ENCODE assay signal across 8 cellular contexts in genomic region chr20:43457640-43458421, GRCh38. TPM values are rescaled to one million over a fixed set of nuclear protein-coding genes. Genes with fewer than 3 reads are reported as not detected.
A peak's percentile ranks its signal among the peaks of the same experiment; 100 is the strongest.
DNase-seq lines count a peak whose midpoint lies in the region; ATAC-seq and TF ChIP-seq lines count a peak whose summit lies in the region.

Gene SRSF6 (plus strand): TSS chr20:43457896. CDS start chr20:43458034, 138 bp downstream.

- H3K9me3 ChIP-seq in left ventricle myocardium inferior (replicated peaks) (no peaks in the 10 kb centered on the region), psoas muscle (no peaks in the 10 kb centered on the region)

- peaks cover 56% of the 10 kb centered on the region for H3K4me1 ChIP-seq in left ventricle myocardium inferior
- H3K4me1 ChIP-seq in psoas muscle: peaks cover 17% of the 10 kb centered on the region
- no peaks in the 10 kb centered on the region for H3K4me1 ChIP-seq in urinary bladder (ENCODE audit: insufficient read depth)

- peak within 1 kb of the TSS; percentile 98 for H3K27ac Mint-ChIP-seq in T-helper 1 cell treated with Interleukin-12 subunit alpha and Interleukin-12 subunit beta and Interleukin-4 antibody, amounts not matched to agents 30 μg/mL and 1 μg/mL, for 36 hours

- H3K4me3 Mint-ChIP-seq in T-helper 1 cell treated with Interleukin-12 subunit alpha and Interleukin-12 subunit beta and Interleukin-4 antibody, amounts not matched to agents 30 μg/mL and 1 μg/mL, for 36 hours: peak within 1 kb of the TSS; percentile 87

- H3K27ac ChIP-seq in left ventricle myocardium inferior (replicated peaks) (peak within 1 kb of the TSS; percentile 100), psoas muscle (peak within 1 kb of the TSS; percentile 98), urinary bladder (ENCODE audit: low read depth) (peak within 1 kb of the TSS; percentile 100)

- H3K4me3 ChIP-seq in left ventricle myocardium inferior (peak within 1 kb of the TSS; percentile 99), psoas muscle (peak within 1 kb of the TSS; percentile 82), urinary bladder (ENCODE audit: low read depth, low read length) (peak within 1 kb of the TSS; percentile 99)

- no peaks in the 10 kb centered on the region for H3K9me3 Mint-ChIP-seq in T-helper 1 cell treated with Interleukin-12 subunit alpha and Interleukin-12 subunit beta and Interleukin-4 antibody, amounts not matched to agents 30 μg/mL and 1 μg/mL, for 36 hours

- peaks cover 13% of the 10 kb centered on the region for H3K27me3 ChIP-seq in left ventricle myocardium inferior (ENCODE audit: low read depth)
- H3K27me3 ChIP-seq in psoas muscle (ENCODE audit: insufficient read depth in 3 of 3, low read length in 2 of 3): no peaks in the 10 kb centered on the region

- in situ Hi-C loops in GM13977 (cut with MboI; ENCODE audit: low pct_unique_long_range_greater_than_20kb, low sequenced_read_pairs, unreplicated experiment): no loop called here

- peak; percentile 90 for ATAC-seq in HG02798 (IDR thresholded peaks at IDR 0.05; ENCODE audit: poor library complexity, unreplicated experiment)
- peak; percentile 96 to 99 (median 98) for ATAC-seq in psoas muscle

- intact Hi-C loops in left ventricle myocardium inferior (cut with micrococcal nuclease) (no loop called here), psoas muscle (cut with DNase I) (loop anchor here (5.0 to 10.0 kb wide), 2 partner anchors 134 to 627 kb away; partner anchors contain the start of gene IFT52 (in 2 of the 2))

- H3K27me3 Mint-ChIP-seq in T-helper 1 cell treated with Interleukin-12 subunit alpha and Interleukin-12 subunit beta and Interleukin-4 antibody, amounts not matched to agents 30 μg/mL and 1 μg/mL, for 36 hours (ENCODE audit: low read depth): peaks cover 12% of the 10 kb centered on the region

- WGBS in psoas muscle, 3 donors: 0 to 1% (median 0%) methylated on average over 59 to 101 of the region's 101 CpGs
- WGBS in urinary bladder: under 1% methylated on average over 101 of the region's 101 CpGs

- TF ChIP-seq CTCF in GM13977 (IDR thresholded peaks at IDR 0.05; ENCODE audit: extremely low read depth, insufficient read depth, missing control alignments) (no peak), left ventricle myocardium inferior (IDR thresholded peaks at IDR 0.05; ENCODE audit: borderline replicate concordance) (no peak), psoas muscle (IDR thresholded peaks at IDR 0.05) (no peak)

- DNase-seq in GM13977 (ENCODE audit: low spot score): peak; percentile 93
- peak; percentile 95 for DNase-seq in NCI-H1417 treated with DMSO at 0.1 percent for 48 hours (lab: John Stamatoyannopoulos, UW)
- DNase-seq in amniotic stem cell (lab: John Stamatoyannopoulos, UW): peak; percentile 73
- DNase-seq in left ventricle myocardium inferior: peak; percentile 97
- DNase-seq in psoas muscle: peak; percentile 95 to 97

- H3K36me3 ChIP-seq in left ventricle myocardium inferior (peaks cover 40% of the 10 kb centered on the region), psoas muscle (ENCODE audit: insufficient read depth in 1 of 2, low read depth in 1 of 2) (peaks cover 3 to 41% of the 10 kb centered on the region in 2 donors), urinary bladder (ENCODE audit: insufficient read depth) (peaks cover 2% of the 10 kb centered on the region)

- H3K36me3 Mint-ChIP-seq in T-helper 1 cell treated with Interleukin-12 subunit alpha and Interleukin-12 subunit beta and Interleukin-4 antibody, amounts not matched to agents 30 μg/mL and 1 μg/mL, for 36 hours (ENCODE audit: low read depth): peaks cover 33% of the 10 kb centered on the region

- H3K4me1 Mint-ChIP-seq in T-helper 1 cell treated with Interleukin-12 subunit alpha and Interleukin-12 subunit beta and Interleukin-4 antibody, amounts not matched to agents 30 μg/mL and 1 μg/mL, for 36 hours (ENCODE audit: low read depth): peaks cover 20% of the 10 kb centered on the region

RNA-seq across cellular contexts. Expression of gene SRSF6, which starts in this region (rescaled TPM):
- total RNA-seq in left ventricle myocardium inferior (58.7 TPM), psoas muscle (10 to 100 TPM; 33.8 to 76.9 (median 53.3) TPM), urinary bladder (87.2 TPM)
- polyA plus RNA-seq in psoas muscle (10 to 100 TPM; 26.3 to 38.9 (median 26.7) TPM), urinary bladder (54.7 TPM)

Comparison
In these comparisons a context has a peak if more than half of its experiments do, and no peak if none do; other contexts are left out.
1. Peak in every context shown above with its lines: DNase-seq, ATAC-seq, H3K4me3 ChIP-seq and H3K27ac ChIP-seq.